Comparison of ENCODE assay signal across 22 cellular contexts in the genomic region with DNA sequence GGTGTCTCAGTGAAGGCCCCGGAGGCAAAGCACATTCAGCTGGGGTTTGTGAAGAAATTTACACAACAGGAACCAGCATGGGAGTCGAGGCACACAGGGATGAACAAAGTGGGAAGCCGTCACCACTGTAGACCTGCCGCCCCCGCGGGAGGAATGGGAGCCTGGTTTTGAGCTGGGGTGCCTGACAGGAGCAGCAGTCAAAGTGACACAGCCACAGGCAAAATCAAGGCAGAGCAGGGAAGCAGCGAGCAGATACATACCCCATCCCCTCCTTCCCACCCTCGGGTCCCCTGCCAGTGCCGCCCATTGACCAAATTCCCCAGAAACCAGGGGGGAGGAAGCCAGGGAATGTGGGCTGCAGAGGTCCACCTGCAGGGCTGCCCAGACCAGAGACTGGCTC. TPM values are rescaled to one million over a fixed set of nuclear protein-coding genes. Genes with fewer than 3 reads are reported as not detected.
DNase-seq lines count a peak whose midpoint lies in the region; ATAC-seq and TF ChIP-seq lines count a peak whose summit lies in the region.
"Had no signal": no experiment of that assay in that cellular context is flagged by ENCODE, and none has a peak within 500 bp of the region (broad histone marks: within the 10 kb centered on the region; RNA-seq: fewer than 3 reads in every experiment).

No MANE protein-coding gene starts in this region.

- no peak overlapping the region for H3K9ac ChIP-seq in MM.1S (ENCODE audit: low read length)
- H3K9ac ChIP-seq: BLaER1 had no signal

- no peaks in the 10 kb centered on the region for H3K9me2 ChIP-seq in MM.1S (replicated peaks; ENCODE audit: insufficient read depth, low read length)

- no peak for TF ChIP-seq POLR2A in body of pancreas (IDR thresholded peaks at IDR 0.05)

- intact Hi-C loops in body of pancreas (cut with DNase I) = loop anchor here (10.0 kb wide), 1 partner anchor 286 kb away; a partner anchor contains a TSS

- no peaks in the 10 kb centered on the region for H3F3A ChIP-seq in MM.1S (ENCODE audit: insufficient read depth, low read length)

- no peaks in the 10 kb centered on the region for H3K9me3 Mint-ChIP-seq in type B pancreatic cell
- H3K9me3 Mint-ChIP-seq: CD4-positive, alpha-beta memory T cell had no signal

- no peaks in the 10 kb centered on the region for H3K9me3 ChIP-seq in body of pancreas
- H3K9me3 ChIP-seq in osteoblast (ENCODE audit: low read depth, low read length) = no peaks in the 10 kb centered on the region
- H3K9me3 ChIP-seq in MM.1S (replicated peaks; ENCODE audit: insufficient read depth, low read length) = no peaks in the 10 kb centered on the region
- H3K9me3 ChIP-seq: BLaER1 had no signal

- H2AFZ ChIP-seq in osteoblast (ENCODE audit: low read length) (no peak overlapping the region), MM.1S (ENCODE audit: low read length) (no peak overlapping the region)
- H2AFZ ChIP-seq: GM23248, PC-9 had no signal

- H3K4me2 ChIP-seq in osteoblast (ENCODE audit: insufficient read depth, low read length) (no peak overlapping the region), MM.1S (ENCODE audit: low read depth, low read length) (no peak overlapping the region)
- H3K4me2 ChIP-seq: BLaER1, PC-9 had no signal

- H3K36me3 ChIP-seq in body of pancreas (replicated peaks in 1 of 2; ENCODE audit: insufficient read depth in 1 of 2, low read depth in 2 of 2) = no peaks in the 10 kb centered on the region
- H3K36me3 ChIP-seq in osteoblast (ENCODE audit: insufficient read depth, low read length) = no peaks in the 10 kb centered on the region
- H3K36me3 ChIP-seq in MM.1S (replicated peaks; ENCODE audit: insufficient read depth, low read length) = no peaks in the 10 kb centered on the region
- H3K36me3 ChIP-seq in H7 (replicated peaks; ENCODE audit: control insufficient read depth, insufficient read depth, low read length) = no peaks in the 10 kb centered on the region
- H3K36me3 ChIP-seq: BLaER1 had no signal

- H4K20me1 ChIP-seq in osteoblast (ENCODE audit: insufficient read depth, low read length) (no peaks in the 10 kb centered on the region), MM.1S (ENCODE audit: insufficient read depth, low read length) (no peaks in the 10 kb centered on the region)
- H4K20me1 ChIP-seq: BLaER1 had no signal

- H3K4me1 ChIP-seq in body of pancreas (peaks cover 48% of the 10 kb centered on the region), osteoblast (ENCODE audit: insufficient read depth, low read length) (no peaks in the 10 kb centered on the region), MM.1S (ENCODE audit: low read length) (no peaks in the 10 kb centered on the region)

- H3K27ac Mint-ChIP-seq in type B pancreatic cell = peak overlapping the region; percentile 61

- DNase-seq in ELF-1 (ENCODE audit: low read depth, low spot score) (peak; percentile 40), body of pancreas (no peak), osteoblast (ENCODE audit: insufficient read length, low spot score, missing footprints) (peak; percentile 65), type B pancreatic cell (ENCODE audit: extremely low spot score, unreplicated experiment) (no peak), MM.1S (no peak), Kasumi-1 (lab: John Stamatoyannopoulos, UW) (no peak), H7 (no peak)
- DNase-seq: CD4-positive, alpha-beta memory T cell; DND-41; NCI-H1092; NCI-H1436; NCI-H187 treated with DMSO at 0.1 percent for 48 hours; NCI-H2107; PC-9; SHP77 treated with DMSO at 0.1 percent for 48 hours had no signal

- no peaks in the 10 kb centered on the region for H3K36me3 Mint-ChIP-seq in type B pancreatic cell
- H3K36me3 Mint-ChIP-seq: CD4-positive, alpha-beta memory T cell had no signal

- H3K4me3 Mint-ChIP-seq in type B pancreatic cell = peak overlapping the region; percentile 38
- H3K4me3 Mint-ChIP-seq: CD4-positive, alpha-beta memory T cell had no signal

- no peak for ATAC-seq in body of pancreas

- H3K27me3 ChIP-seq in body of pancreas = no peaks in the 10 kb centered on the region
- H3K27me3 ChIP-seq in osteoblast (ENCODE audit: insufficient read depth, low read length) = peaks cover 10% of the 10 kb centered on the region
- H3K27me3 ChIP-seq in MM.1S (replicated peaks; ENCODE audit: insufficient read depth, low read length) = no peaks in the 10 kb centered on the region
- no peaks in the 10 kb centered on the region; the same call in 1 of the 2 replicates for H3K27me3 ChIP-seq in H7 (ENCODE audit: control insufficient read depth, insufficient read depth, low read length)
- H3K27me3 ChIP-seq: BLaER1 had no signal

- peaks cover 6% of the 10 kb centered on the region for H3K27me3 Mint-ChIP-seq in type B pancreatic cell

- H3K79me2 ChIP-seq in osteoblast (ENCODE audit: insufficient read depth, low read length) = no peaks in the 10 kb centered on the region
- H3K79me2 ChIP-seq in MM.1S (ENCODE audit: low read length) = no peaks in the 10 kb centered on the region

- H3K27ac ChIP-seq in body of pancreas (peak overlapping the region; percentile 52 to 81 (median 72)), osteoblast (ENCODE audit: low read depth, low read length) (no peak overlapping the region), MM.1S (ENCODE audit: low read length) (no peak overlapping the region)
- H3K27ac ChIP-seq: BLaER1, PC-9, RWPE1, SK-N-MC had no signal

- 60 to 63% methylated on average over 9 of the region's 9 CpGs for WGBS in body of pancreas, 2 donors

- TF ChIP-seq CTCF in body of pancreas (IDR thresholded peaks at IDR 0.05) (no peak), osteoblast (IDR thresholded peaks at IDR 0.05; ENCODE audit: extremely low read depth, low read depth, low read length) (no peak), type B pancreatic cell (conservative IDR thresholded peaks at IDR 0.05) (no peak), MM.1S (IDR thresholded peaks at IDR 0.05; ENCODE audit: low read length) (no peak)

- H3K4me1 Mint-ChIP-seq in type B pancreatic cell (ENCODE audit: unreplicated experiment) = peaks cover 15% of the 10 kb centered on the region
- H3K4me1 Mint-ChIP-seq: CD4-positive, alpha-beta memory T cell had no signal

- H3K4me3 ChIP-seq in body of pancreas (no peak overlapping the region), osteoblast (ENCODE audit: insufficient read depth, low read length) (no peak overlapping the region), MM.1S (ENCODE audit: low read length) (no peak overlapping the region), H7 (ENCODE audit: insufficient read depth, low read depth, low read length) (no peak overlapping the region)
- H3K4me3 ChIP-seq: BLaER1, GM23248, PC-9, SK-N-MC had no signal

RNA-seq across cellular contexts. Expression of a gene that starts 20.8 kb away (rescaled TPM):
- total RNA-seq in body of pancreas = not detected
- not detected in 2 replicates for total RNA-seq in osteoblast
- total RNA-seq in type B pancreatic cell (ENCODE audit: low replicate concordance) = 0.52 and 4.0 TPM in 2 replicates
- not detected in 2 replicates for total RNA-seq in H7 (2014; rRNA removed; shearing (Covaris generic))
- total RNA-seq: CD4-positive, alpha-beta memory T cell; GM23248; LHCN-M2; NCI-H460; PC-9 had no signal

RNA-seq across cellular contexts. Expression of a gene that starts 22.0 kb away (rescaled TPM):
- total RNA-seq in body of pancreas (not detected), osteoblast (not detected in 2 replicates), type B pancreatic cell (ENCODE audit: low replicate concordance) (not detected in 2 replicates)
- not detected in 2 replicates for total RNA-seq in H7 (2014; rRNA removed; shearing (Covaris generic))
- total RNA-seq: CD4-positive, alpha-beta memory T cell; G401; GM23248; LHCN-M2; NCI-H460; PC-9 had no signal

RNA-seq across cellular contexts. Expression of a gene that starts 23.3 kb away (rescaled TPM):
- 10 to 100 TPM; 44.2 to 51.9 TPM for total RNA-seq in body of pancreas
- total RNA-seq in osteoblast = 55.4 and 58.0 TPM in 2 replicates
- 108 and 164 TPM in 2 replicates for total RNA-seq in type B pancreatic cell (ENCODE audit: low replicate concordance)
- total RNA-seq in H7 (2014; rRNA removed; shearing (Covaris generic)) = 158 and 173 TPM in 2 replicates

RNA-seq across cellular contexts. Expression of a gene that starts 31.5 kb away (rescaled TPM):
- total RNA-seq in body of pancreas (not detected), osteoblast (not detected in 2 replicates), type B pancreatic cell (ENCODE audit: low replicate concordance) (not detected in 2 replicates)
- total RNA-seq in H7 (2014; rRNA removed; shearing (Covaris generic)) = not detected in 2 replicates
- total RNA-seq: G401, LHCN-M2, NCI-H460, PC-9 had no signal

RNA-seq across cellular contexts. Expression of a gene that starts 34.2 kb away (rescaled TPM):
- total RNA-seq in body of pancreas (100 to 1,000 TPM in 1 of 2 donors, 10 to 100 TPM in 1; 83.5 to 115 TPM), osteoblast (71.6 and 74.6 TPM in 2 replicates), type B pancreatic cell (ENCODE audit: low replicate concordance) (122 and 166 TPM in 2 replicates)
- 38.3 and 48.5 TPM in 2 replicates for total RNA-seq in H7 (2014; rRNA removed; shearing (Covaris generic))

Comparison
In these comparisons a context has a peak if more than half of its experiments do, and no peak if none do; other contexts are left out.
1. DNase-seq: peak in ELF-1 (single experiment) and osteoblast (single experiment); none in body of pancreas (0 of 4), type B pancreatic cell (single experiment), MM.1S (single experiment), Kasumi-1 (0 of 2) and H7 (single experiment).
2. H3K27ac ChIP-seq: peak in body of pancreas (4 of 4); none in osteoblast (single experiment) and MM.1S (single experiment).